Comparison of ENCODE assay signal across 10 cellular contexts in genomic region chr11:2812371-2812991, GRCh38.
DNase-seq lines count a peak whose midpoint lies in the region; ATAC-seq and TF ChIP-seq lines count a peak whose summit lies in the region.
"Had no signal": no experiment of that assay in that cellular context is flagged by ENCODE, and none has a peak within 500 bp of the region (broad histone marks: within the 10 kb centered on the region; RNA-seq: fewer than 3 reads in every experiment).

No MANE protein-coding gene starts in this region.

- POLR2A ChIA-PET in activated CD4-positive, alpha-beta T cell treated with anti-CD3 and anti-CD28 coated beads for 36 hours (lab: Charles Lee): no interaction called here

- CTCF ChIA-PET in activated CD4-positive, alpha-beta T cell treated with anti-CD3 and anti-CD28 coated beads for 36 hours (lab: Charles Lee): no interaction called here

- peaks cover 14% of the 10 kb centered on the region for H3K4me1 ChIP-seq in mesodermal cell (ENCODE audit: control insufficient read depth, insufficient read depth, low read length, poor library complexity, severe bottlenecking)

- peaks cover 39% of the 10 kb centered on the region for H3K4me1 Mint-ChIP-seq in activated CD4-positive, alpha-beta T cell treated with anti-CD3 and anti-CD28 coated beads for 36 hours
- peaks cover 50% of the 10 kb centered on the region for H3K4me1 Mint-ChIP-seq in dendritic cell treated with granulocyte-macrophage colony-stimulating factor and Interleukin-4, amounts not matched to agents 40 ng/mL and 50 ng/mL, for 4 days (ENCODE audit: low read depth)
- peaks cover 10% of the 10 kb centered on the region for H3K4me1 Mint-ChIP-seq in type B pancreatic cell (ENCODE audit: unreplicated experiment)

- 30 to 39% methylated on average over 7 to 11 of the region's 17 CpGs for WGBS in mesodermal cell (ENCODE audit: insufficient coverage in 2 of 2), 2 experiments

- H3K4me3 ChIP-seq in mesodermal cell (ENCODE audit: extremely low read depth, insufficient read depth, low read length, poor library complexity, severe bottlenecking): no peak overlapping the region

- H3K9me3 Mint-ChIP-seq in activated CD4-positive, alpha-beta T cell treated with anti-CD3 and anti-CD28 coated beads for 36 hours (ENCODE audit: low read depth): peaks cover 11% of the 10 kb centered on the region
- H3K9me3 Mint-ChIP-seq in dendritic cell treated with granulocyte-macrophage colony-stimulating factor and Interleukin-4, amounts not matched to agents 40 ng/mL and 50 ng/mL, for 4 days: peaks cover 10% of the 10 kb centered on the region
- peaks cover 12% of the 10 kb centered on the region for H3K9me3 Mint-ChIP-seq in type B pancreatic cell

- intact Hi-C loops in activated CD4-positive, alpha-beta T cell treated with anti-CD3 and anti-CD28 coated beads for 36 hours (cut with DNase I, micrococcal nuclease): no loop called here
- intact Hi-C loops in dendritic cell treated with granulocyte-macrophage colony-stimulating factor and Interleukin-4, amounts not matched to agents 40 ng/mL and 50 ng/mL, for 4 days (cut with micrococcal nuclease): no loop called here

- DNase-seq in activated CD4-positive, alpha-beta T cell treated with anti-CD3 and anti-CD28 coated beads for 36 hours: no peak
- no peak for DNase-seq in activated CD4-positive, alpha-beta T cell treated with anti-CD3 and anti-CD28 coated beads for 1 hour
- no peak for DNase-seq in type B pancreatic cell (ENCODE audit: extremely low spot score, unreplicated experiment)
- DNase-seq: stimulated activated naive CD4-positive, alpha-beta T cell treated with Interleukin-2 at 50 U/mL for 16 hours had no signal

- no peak for ATAC-seq in activated CD4-positive, alpha-beta T cell treated with anti-CD3 and anti-CD28 coated beads for 36 hours
- ATAC-seq in GM21529 (IDR thresholded peaks at IDR 0.05; ENCODE audit: unreplicated experiment) (no peak), GM21381 (IDR thresholded peaks at IDR 0.05; ENCODE audit: unreplicated experiment) (no peak), GM19467 (IDR thresholded peaks at IDR 0.05; ENCODE audit: unreplicated experiment) (no peak)

- no peaks in the 10 kb centered on the region for H3K9me3 ChIP-seq in mesodermal cell (ENCODE audit: control insufficient read depth, low read length)

- peaks cover 15% of the 10 kb centered on the region for H3K36me3 Mint-ChIP-seq in activated CD4-positive, alpha-beta T cell treated with anti-CD3 and anti-CD28 coated beads for 36 hours (ENCODE audit: low read depth)
- peaks cover 63% of the 10 kb centered on the region for H3K36me3 Mint-ChIP-seq in dendritic cell treated with granulocyte-macrophage colony-stimulating factor and Interleukin-4, amounts not matched to agents 40 ng/mL and 50 ng/mL, for 4 days (ENCODE audit: low read depth)
- no peaks in the 10 kb centered on the region for H3K36me3 Mint-ChIP-seq in type B pancreatic cell

- H3K36me3 ChIP-seq in mesodermal cell (ENCODE audit: control insufficient read depth, insufficient read depth, low read length): no peaks in the 10 kb centered on the region

- H3K27me3 Mint-ChIP-seq in activated CD4-positive, alpha-beta T cell treated with anti-CD3 and anti-CD28 coated beads for 36 hours: no peaks in the 10 kb centered on the region
- peaks cover 1% of the 10 kb centered on the region for H3K27me3 Mint-ChIP-seq in dendritic cell treated with granulocyte-macrophage colony-stimulating factor and Interleukin-4, amounts not matched to agents 40 ng/mL and 50 ng/mL, for 4 days
- H3K27me3 Mint-ChIP-seq in type B pancreatic cell: peaks cover 12% of the 10 kb centered on the region

- no peak overlapping the region for H3K4me3 Mint-ChIP-seq in activated CD4-positive, alpha-beta T cell treated with anti-CD3 and anti-CD28 coated beads for 36 hours
- no peak overlapping the region for H3K4me3 Mint-ChIP-seq in dendritic cell treated with granulocyte-macrophage colony-stimulating factor and Interleukin-4, amounts not matched to agents 40 ng/mL and 50 ng/mL, for 4 days
- peak overlapping the region; percentile 31 for H3K4me3 Mint-ChIP-seq in type B pancreatic cell

- H3K27ac ChIP-seq in mesodermal cell (ENCODE audit: low read depth, low read length, severe bottlenecking): peak overlapping the region; percentile 62
- H3K27ac ChIP-seq: RWPE1 had no signal

- H3K27ac Mint-ChIP-seq in activated CD4-positive, alpha-beta T cell treated with anti-CD3 and anti-CD28 coated beads for 36 hours: peak overlapping the region; percentile 19
- H3K27ac Mint-ChIP-seq in dendritic cell treated with granulocyte-macrophage colony-stimulating factor and Interleukin-4, amounts not matched to agents 40 ng/mL and 50 ng/mL, for 4 days: peak overlapping the region; percentile 37
- H3K27ac Mint-ChIP-seq in type B pancreatic cell: no peak overlapping the region

- TF ChIP-seq CTCF in type B pancreatic cell (conservative IDR thresholded peaks at IDR 0.05): no peak
